9 cellular contexts compared by ENCODE assay signal in genomic region chr15:83365370-83365938, GRCh38.
DNase-seq lines count a peak whose midpoint lies in the region; ATAC-seq and TF ChIP-seq lines count a peak whose summit lies in the region.
"Had no signal": no experiment of that assay in that cellular context is flagged by ENCODE, and none has a peak within 500 bp of the region (broad histone marks: within the 10 kb centered on the region; RNA-seq: fewer than 3 reads in every experiment).

No MANE protein-coding gene starts in this region.

- no peak for TF ChIP-seq CTCF in CD14-positive monocyte (IDR thresholded peaks at IDR 0.05)
- no peak for TF ChIP-seq CTCF in astrocyte of the spinal cord (IDR thresholded peaks at IDR 0.05; ENCODE audit: low read depth, low read length)

- in situ Hi-C loops in astrocyte of the spinal cord (cut with HindIII; ENCODE audit: low sequenced_read_pairs): no loop called here

- DNase-seq in CD14-positive monocyte (ENCODE audit: low spot score) (no peak), MG63 (peak; percentile 79), astrocyte of the spinal cord (ENCODE audit: low read depth, low spot score) (peak; percentile 37), NCI-H2107 treated with DMSO at 0.1 percent for 48 hours (lab: John Stamatoyannopoulos, UW; ENCODE audit: unreplicated experiment) (no peak), NCI-H128 (lab: John Stamatoyannopoulos, UW; ENCODE audit: unreplicated experiment) (no peak)

- peaks cover 14% of the 10 kb centered on the region for H3K4me1 Mint-ChIP-seq in CD14-positive monocyte

- peak overlapping the region; percentile 77 for H3K9ac ChIP-seq in skeletal muscle satellite cell (ENCODE audit: low read depth, low read length)

- peaks cover 0 to 2% (median 0%) of the 10 kb centered on the region in 7 donors for H3K9me3 Mint-ChIP-seq in CD14-positive monocyte
- H3K9me3 Mint-ChIP-seq: memory B cell had no signal

- intact Hi-C loops in CD14-positive monocyte (cut with micrococcal nuclease): no loop called here

- H3K4me3 Mint-ChIP-seq in CD14-positive monocyte: peak overlapping the region; percentile 43 to 81

- H3K27me3 ChIP-seq in MG63 (no peaks in the 10 kb centered on the region), skeletal muscle satellite cell (ENCODE audit: control insufficient read depth, insufficient read depth, low read length) (no peaks in the 10 kb centered on the region)

- H3K36me3 Mint-ChIP-seq in CD14-positive monocyte: no peaks in the 10 kb centered on the region
- H3K36me3 Mint-ChIP-seq: memory B cell had no signal

- H3K27me3 Mint-ChIP-seq in CD14-positive monocyte (ENCODE audit: low read depth in 3 of 3): peaks cover 26 to 52% (median 35%) of the 10 kb centered on the region in 3 donors

- H3K27ac Mint-ChIP-seq in CD14-positive monocyte: peak overlapping the region in 1 of 7 donors; percentile 73
- H3K27ac Mint-ChIP-seq: memory B cell had no signal

- H3K9me3 ChIP-seq in MG63: no peaks in the 10 kb centered on the region
- H3K9me3 ChIP-seq in skeletal muscle satellite cell (replicated peaks; ENCODE audit: low read length): no peaks in the 10 kb centered on the region

- H3K36me3 ChIP-seq in MG63 (no peaks in the 10 kb centered on the region), skeletal muscle satellite cell (ENCODE audit: insufficient read depth, low read length) (no peaks in the 10 kb centered on the region)

- peak overlapping the region; percentile 83 for H3K4me2 ChIP-seq in skeletal muscle satellite cell (ENCODE audit: low read length)

- H3K4me3 ChIP-seq in MG63 (peak overlapping the region; percentile 49), astrocyte of the spinal cord (ENCODE audit: low read depth, low read length) (peak overlapping the region; percentile 48), iPS-11a (ENCODE audit: low read depth, low read length) (peak overlapping the region; percentile 35), skeletal muscle satellite cell (ENCODE audit: low read length) (peak overlapping the region; percentile 71)

- peaks cover 5% of the 10 kb centered on the region for H3K4me1 ChIP-seq in skeletal muscle satellite cell (ENCODE audit: control insufficient read depth, insufficient read depth, low read length)

- ATAC-seq in HG02938 (IDR thresholded peaks at IDR 0.05; ENCODE audit: unreplicated experiment): no peak

Comparison
In these comparisons a context has a peak if more than half of its experiments do, and no peak if none do; other contexts are left out.
1. DNase-seq: peak in MG63 (single experiment) and astrocyte of the spinal cord (single experiment); none in CD14-positive monocyte (single experiment), NCI-H2107 treated with DMSO at 0.1 percent for 48 hours (single experiment) and NCI-H128 (single experiment).
2. Peak in every context shown above with its lines, with median percentiles within 50 percentile points of each other: H3K4me3 ChIP-seq.